ENCODE assay signal across 9 cellular contexts in the genomic region with DNA sequence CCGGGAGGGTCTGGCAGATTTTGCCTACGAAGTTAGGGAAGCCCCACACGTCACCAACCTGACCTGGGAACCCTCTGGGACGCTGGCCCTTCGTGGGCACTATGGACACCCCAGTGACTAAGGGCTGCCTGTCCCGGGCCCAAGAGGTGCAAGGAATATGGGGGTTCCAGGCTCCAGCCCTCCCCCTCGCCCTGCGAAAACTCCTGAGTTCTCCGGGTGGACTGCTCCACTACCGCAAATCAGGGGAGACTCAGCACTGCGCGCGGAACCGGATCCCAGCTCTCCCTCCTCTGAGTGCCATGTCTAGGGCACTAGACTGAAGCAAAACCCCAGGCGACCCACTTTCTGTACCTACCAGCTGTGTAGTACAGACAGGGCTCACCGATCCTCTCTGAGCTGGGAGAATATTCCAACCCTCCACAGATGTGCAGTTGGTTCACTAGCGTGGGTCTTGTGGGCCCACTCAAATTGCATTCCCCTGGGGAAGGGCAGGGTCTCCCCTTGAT. TPM values are rescaled to one million over a fixed set of nuclear protein-coding genes. Genes with fewer than 3 reads are reported as not detected.
DNase-seq lines count a peak whose midpoint lies in the region; ATAC-seq and TF ChIP-seq lines count a peak whose summit lies in the region.
"Had no signal": no experiment of that assay in that cellular context is flagged by ENCODE, and none has a peak within 500 bp of the region (broad histone marks: within the 10 kb centered on the region; RNA-seq: fewer than 3 reads in every experiment).

A gene with protein sequence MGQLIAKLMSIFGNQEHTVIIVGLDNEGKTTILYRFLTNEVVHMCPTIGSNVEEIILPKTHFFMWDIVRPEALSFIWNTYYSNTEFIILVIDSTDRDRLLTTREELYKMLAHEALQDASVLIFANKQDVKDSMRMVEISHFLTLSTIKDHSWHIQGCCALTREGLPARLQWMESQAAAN (minus strand): TSS at position 318 of the 506 bp plus-strand sequence. CDS start 401 bp downstream, outside the sequence.

- H3K4me1 Mint-ChIP-seq in activated CD4-positive, alpha-beta T cell treated with anti-CD3 and anti-CD28 coated beads, Interleukin-2, amount 10 ng/mL, durations not matched to agents 24 days and 14 days: peaks cover 23% of the 10 kb centered on the region

- 3 to 22% methylated on average over 8 to 17 of the region's 17 CpGs for WGBS in body of pancreas, 2 donors
- WGBS in testis, 2 donors: 25 to 54% methylated on average over 12 to 15 of the region's 17 CpGs

- H3K9me3 ChIP-seq in body of pancreas (no peaks in the 10 kb centered on the region), lower lobe of right lung (no peaks in the 10 kb centered on the region), testis (no peaks in the 10 kb centered on the region)

- TF ChIP-seq CTCF in body of pancreas (IDR thresholded peaks at IDR 0.05): no peak
- TF ChIP-seq CTCF in lower lobe of right lung (IDR thresholded peaks at IDR 0.05): no peak
- no peak for TF ChIP-seq CTCF in testis (IDR thresholded peaks at IDR 0.05)

- H3K4me3 Mint-ChIP-seq in activated CD4-positive, alpha-beta T cell treated with anti-CD3 and anti-CD28 coated beads, Interleukin-2, amount 10 ng/mL, durations not matched to agents 24 days and 14 days: peak within 1 kb of the TSS; percentile 85

- peaks cover 30% of the 10 kb centered on the region for H3K27me3 Mint-ChIP-seq in activated CD4-positive, alpha-beta T cell treated with anti-CD3 and anti-CD28 coated beads, Interleukin-2, amount 10 ng/mL, durations not matched to agents 24 days and 14 days

- no peak for TF ChIP-seq POLR2A in body of pancreas (IDR thresholded peaks at IDR 0.05)
- no peak for TF ChIP-seq POLR2A in testis (IDR thresholded peaks at IDR 0.05)

- H3K4me3 ChIP-seq in body of pancreas: no peak within 1 kb of the TSS
- peak within 1 kb of the TSS; percentile 57 for H3K4me3 ChIP-seq in lower lobe of right lung
- H3K4me3 ChIP-seq in testis: peak within 1 kb of the TSS; percentile 36 to 43

- peaks cover 38% of the 10 kb centered on the region for H3K4me1 ChIP-seq in body of pancreas
- peaks cover 15% of the 10 kb centered on the region for H3K4me1 ChIP-seq in lower lobe of right lung
- peaks cover 4% of the 10 kb centered on the region for H3K4me1 ChIP-seq in testis

- intact Hi-C loops in activated CD4-positive, alpha-beta T cell treated with anti-CD3 and anti-CD28 coated beads, Interleukin-2, amount 10 ng/mL, durations not matched to agents 24 days and 14 days (cut with micrococcal nuclease): loop anchor here (1.0 kb wide), 1 partner anchor 13 kb away; no protein-coding TSS in a partner anchor
- intact Hi-C loops in body of pancreas (cut with DNase I): loop anchor here (10.0 kb wide), 1 partner anchor 69 kb away; no protein-coding TSS in a partner anchor
- intact Hi-C loops in lower lobe of right lung (cut with DNase I): no loop called here
- intact Hi-C loops in testis (cut with DNase I; ENCODE audit: low total_unique reads): no loop called here

- ATAC-seq in body of pancreas (peak; percentile 23), lower lobe of right lung (peak in 1 of 2 donors; percentile 8)

- no peak for DNase-seq in activated CD4-positive, alpha-beta T cell treated with anti-CD3 and anti-CD28 coated beads, Interleukin-2, amount 10 ng/mL, durations not matched to agents 24 days and 14 days
- no peak for DNase-seq in activated CD4-positive, alpha-beta T cell treated with anti-CD3 and anti-CD28 coated beads for 1 hour
- DNase-seq in body of pancreas (peak in 2 of 4 donors; percentile 12 to 39), lower lobe of right lung (no peak), testis (no peak), glomerular visceral epithelial cell (ENCODE audit: extremely low spot score) (no peak), NCI-H1105 (lab: John Stamatoyannopoulos, UW) (no peak), cortex of kidney (lab: John Stamatoyannopoulos, UW) (no peak)
- DNase-seq: NCI-H526 treated with DMSO at 0.1 percent for 48 hours had no signal

- no peaks in the 10 kb centered on the region for H3K36me3 ChIP-seq in body of pancreas (replicated peaks in 1 of 2; ENCODE audit: insufficient read depth in 1 of 2, low read depth in 2 of 2)
- no peaks in the 10 kb centered on the region for H3K36me3 ChIP-seq in lower lobe of right lung
- no peaks in the 10 kb centered on the region for H3K36me3 ChIP-seq in testis (ENCODE audit: low read depth, missing control alignments)

- H3K27ac ChIP-seq in body of pancreas: peak within 1 kb of the TSS; percentile 69 to 81 (median 75)
- no peak within 1 kb of the TSS for H3K27ac ChIP-seq in lower lobe of right lung
- H3K27ac ChIP-seq in testis: no peak within 1 kb of the TSS

- H3K27me3 ChIP-seq in body of pancreas (no peaks in the 10 kb centered on the region), lower lobe of right lung (ENCODE audit: low read depth) (peaks cover 9% of the 10 kb centered on the region), testis (no peaks in the 10 kb centered on the region)

- H3K27ac Mint-ChIP-seq in activated CD4-positive, alpha-beta T cell treated with anti-CD3 and anti-CD28 coated beads, Interleukin-2, amount 10 ng/mL, durations not matched to agents 24 days and 14 days: no peak within 1 kb of the TSS

- H3K36me3 Mint-ChIP-seq in activated CD4-positive, alpha-beta T cell treated with anti-CD3 and anti-CD28 coated beads, Interleukin-2, amount 10 ng/mL, durations not matched to agents 24 days and 14 days (ENCODE audit: low read depth): peaks cover 1% of the 10 kb centered on the region

- peaks cover 3% of the 10 kb centered on the region for H3K9me3 Mint-ChIP-seq in activated CD4-positive, alpha-beta T cell treated with anti-CD3 and anti-CD28 coated beads, Interleukin-2, amount 10 ng/mL, durations not matched to agents 24 days and 14 days

RNA-seq across cellular contexts. Expression of the gene that starts here (rescaled TPM):
- not detected in 2 replicates for total RNA-seq in activated CD4-positive, alpha-beta T cell treated with anti-CD3 and anti-CD28 coated beads, Interleukin-2, amount 10 ng/mL, durations not matched to agents 24 days and 14 days
- total RNA-seq in body of pancreas: under 1 TPM in 1 of 2 donors, not detected in 1; 0.26 TPM
- not detected for total RNA-seq in lower lobe of right lung
- total RNA-seq in testis: not detected
- polyA plus RNA-seq in testis (ENCODE audit: insufficient read depth, low read depth, low replicate concordance): not detected

Comparison
In these comparisons a context has a peak if more than half of its experiments do, and no peak if none do; other contexts are left out.
1. Peak in ATAC-seq and H3K27ac ChIP-seq in body of pancreas; RNA of the gene not detected or under 1 TPM.
2. H3K4me3 ChIP-seq: peak in lower lobe of right lung (single experiment) and testis (2 of 2); none in body of pancreas (0 of 2).
3. intact Hi-C loops: an anchor here in activated CD4-positive, alpha-beta T cell treated with anti-CD3 and anti-CD28 coated beads, Interleukin-2, amount 10 ng/mL, durations not matched to agents 24 days and 14 days (1.0 kb wide) and body of pancreas (10.0 kb wide); none called in lower lobe of right lung and testis.